8 cellular contexts compared by ENCODE assay signal in genomic region chr10:85983051-85983450, GRCh38.
"Had no signal": no experiment of that assay in that cellular context is flagged by ENCODE, and none has a peak within 500 bp of the region (broad histone marks: within the 10 kb centered on the region; RNA-seq: fewer than 3 reads in every experiment).

No MANE protein-coding gene starts in this region.

- H2AFZ ChIP-seq: GM23248 had no signal

- H3K27ac Mint-ChIP-seq: HFFc6 had no signal

- H3K4me3 Mint-ChIP-seq: HFFc6 had no signal

- ATAC-seq: HCT116, K562 had no signal

- H3K27ac ChIP-seq: GM23248 had no signal

- H3K4me3 ChIP-seq: GM23248, K562 had no signal

- H3K9ac ChIP-seq: GM23248 had no signal

- DNase-seq: GM23248, GOT3, H7, HFFc6, IMR-90, KG1 had no signal
